Comparison of ENCODE assay signal across 14 cellular contexts in genomic region chrX:33183366-33183765, GRCh38. TPM values are rescaled to one million over a fixed set of nuclear protein-coding genes. Genes with fewer than 3 reads are reported as not detected.
DNase-seq lines count a peak whose midpoint lies in the region; TF ChIP-seq lines count a peak whose summit lies in the region.
"Had no signal": no experiment of that assay in that cellular context is flagged by ENCODE, and none has a peak within 500 bp of the region (broad histone marks: within the 10 kb centered on the region; RNA-seq: fewer than 3 reads in every experiment).

No MANE protein-coding gene starts in this region.

- peak; percentile 89 for DNase-seq in LHCN-M2 (ENCODE audit: low read depth)
- peak; percentile 87 for DNase-seq in choroid plexus epithelial cell (ENCODE audit: low read depth)
- peak in 1 of 2 experiments; percentile 40 for DNase-seq in mesothelial cell of epicardium (ENCODE audit: low spot score in 2 of 2, unreplicated experiment in 2 of 2)
- no peak for DNase-seq in NCI-H748 (lab: John Stamatoyannopoulos, UW; ENCODE audit: unreplicated experiment)
- DNase-seq in stimulated activated CD4-positive, alpha-beta T cell treated with anti-CD3 and anti-CD28 coated beads, Interleukin-4, amount 100 ng/mL, for 24 hours, result no peak
- DNase-seq in activated T-cell treated with anti-CD3 and anti-CD28 coated beads, Interleukin-2, amount 50 U/mL, for 1 hour, result no peak
- no peak for DNase-seq in NCI-H187 treated with DMSO at 0.1 percent for 48 hours (lab: John Stamatoyannopoulos, UW)
- DNase-seq: activated T-cell treated with anti-CD3 and anti-CD28 coated beads, Interleukin-2, amount 50 U/mL, for 24 hours; stimulated activated CD4-positive, alpha-beta T cell treated with anti-CD3 and anti-CD28 coated beads, Interleukin-12 subunit alpha, Interleukin-12 subunit beta, amount 100 ng/mL, for 4 hours; stimulated activated naive CD8-positive, alpha-beta T cell treated with anti-CD3 and anti-CD28 coated beads, Interleukin-15, amount 100 ng/mL, for 72 hours had no signal

- no peak overlapping the region for H2AFZ ChIP-seq in ACC112 (ENCODE audit: low read length, unreplicated experiment)

- peak overlapping the region; percentile 72 for H3K27ac Mint-ChIP-seq in mesothelial cell of epicardium
- H3K27ac Mint-ChIP-seq: activated T-cell treated with anti-CD3 and anti-CD28 coated beads, Interleukin-2, amount 50 U/mL, for 24 hours; B cell; stimulated activated naive CD8-positive, alpha-beta T cell treated with anti-CD3 and anti-CD28 coated beads, Interleukin-15, amount 100 ng/mL, for 72 hours; T-helper 2 cell treated with Interferon-gamma antibody and Interleukin-4, amounts not matched to agents 5 μg/mL and 100 μg/mL, for 36 hours had no signal

- H3K4me1 ChIP-seq in ACC112 (ENCODE audit: control insufficient read depth, insufficient read depth, low read length, unreplicated experiment), result peaks cover 15% of the 10 kb centered on the region

- H3K4me3 Mint-ChIP-seq in mesothelial cell of epicardium, result no peak overlapping the region
- H3K4me3 Mint-ChIP-seq: activated T-cell treated with anti-CD3 and anti-CD28 coated beads, Interleukin-2, amount 50 U/mL, for 24 hours; B cell; stimulated activated naive CD8-positive, alpha-beta T cell treated with anti-CD3 and anti-CD28 coated beads, Interleukin-15, amount 100 ng/mL, for 72 hours; T-helper 2 cell treated with Interferon-gamma antibody and Interleukin-4, amounts not matched to agents 5 μg/mL and 100 μg/mL, for 36 hours had no signal

- H3K36me3 Mint-ChIP-seq in mesothelial cell of epicardium, result peaks cover 13% of the 10 kb centered on the region

- no peaks in the 10 kb centered on the region for H3K36me3 ChIP-seq in ACC112 (ENCODE audit: insufficient read depth, low read length)

- no peaks in the 10 kb centered on the region for H3K27me3 Mint-ChIP-seq in mesothelial cell of epicardium (ENCODE audit: low read depth)
- H3K27me3 Mint-ChIP-seq: B cell; stimulated activated naive CD8-positive, alpha-beta T cell treated with anti-CD3 and anti-CD28 coated beads, Interleukin-15, amount 100 ng/mL, for 72 hours had no signal

- H3K4me3 ChIP-seq in ACC112 (ENCODE audit: low read depth, low read length) (no peak overlapping the region), choroid plexus epithelial cell (ENCODE audit: low read depth, low read length) (no peak overlapping the region)

- TF ChIP-seq CTCF in choroid plexus epithelial cell (conservative IDR thresholded peaks at IDR 0.05; ENCODE audit: low read depth, low read length), result no peak
- TF ChIP-seq CTCF in mesothelial cell of epicardium (IDR thresholded peaks at IDR 0.05; ENCODE audit: unreplicated experiment), result no peak

- peaks cover 14% of the 10 kb centered on the region for H3K4me1 Mint-ChIP-seq in mesothelial cell of epicardium
- H3K4me1 Mint-ChIP-seq: B cell; stimulated activated naive CD8-positive, alpha-beta T cell treated with anti-CD3 and anti-CD28 coated beads, Interleukin-15, amount 100 ng/mL, for 72 hours had no signal

- peaks cover 3% of the 10 kb centered on the region for H3K79me2 ChIP-seq in ACC112 (ENCODE audit: control insufficient read depth, insufficient read depth, low read length, unreplicated experiment)

- H3K27me3 ChIP-seq in ACC112 (ENCODE audit: insufficient read depth, low read length), result no peaks in the 10 kb centered on the region

- H3K9me3 Mint-ChIP-seq in mesothelial cell of epicardium, result peaks cover 12% of the 10 kb centered on the region
- H3K9me3 Mint-ChIP-seq: activated T-cell treated with anti-CD3 and anti-CD28 coated beads, Interleukin-2, amount 50 U/mL, for 24 hours; stimulated activated naive CD8-positive, alpha-beta T cell treated with anti-CD3 and anti-CD28 coated beads, Interleukin-15, amount 100 ng/mL, for 72 hours had no signal

- peak overlapping the region; percentile 23; the same call in 1 of the 2 replicates for H3K27ac ChIP-seq in ACC112 (ENCODE audit: low read depth, low read length)
- H3K27ac ChIP-seq: HL-60 had no signal

RNA-seq across cellular contexts. Expression of gene DMD, which starts 28.0 kb away (rescaled TPM):
- total RNA-seq in LHCN-M2 (2014; rRNA removed) (2.9 and 7.4 TPM in 2 replicates), mesothelial cell of epicardium (76.4 to 96.0 TPM (median 79.4 TPM) in 3 replicates)
- polyA plus RNA-seq in LHCN-M2 (2012), result 5.1 TPM

Comparison
In these comparisons a context has a peak if more than half of its experiments do, and no peak if none do; other contexts are left out.
1. DNase-seq: peak in LHCN-M2 (single experiment) and choroid plexus epithelial cell (single experiment); none in NCI-H748 (single experiment), stimulated activated CD4-positive, alpha-beta T cell treated with anti-CD3 and anti-CD28 coated beads, Interleukin-4, amount 100 ng/mL, for 24 hours (single experiment), activated T-cell treated with anti-CD3 and anti-CD28 coated beads, Interleukin-2, amount 50 U/mL, for 1 hour (single experiment) and NCI-H187 treated with DMSO at 0.1 percent for 48 hours (single experiment).